27 cellular contexts compared by ENCODE assay signal in the genomic region with DNA sequence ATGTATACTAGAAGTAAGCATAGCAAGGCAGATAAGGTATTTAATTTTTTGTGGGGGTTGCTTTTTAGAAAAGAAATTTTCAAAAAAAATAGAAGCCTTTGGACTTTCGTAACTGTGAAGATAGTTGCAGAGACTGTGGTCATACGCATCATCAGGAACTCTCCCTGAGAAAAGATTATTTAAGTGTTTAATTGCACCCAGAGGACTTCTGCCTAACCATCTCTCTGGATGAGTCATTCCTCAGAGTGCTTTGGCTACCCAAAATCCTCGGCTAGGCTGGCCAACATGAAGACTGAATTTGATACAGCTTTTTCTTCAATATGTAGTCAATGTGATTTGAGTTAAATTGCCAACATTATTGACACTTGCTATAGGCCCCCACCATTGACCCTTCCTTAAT.
"Had no signal": no experiment of that assay in that cellular context is flagged by ENCODE, and none has a peak within 500 bp of the region (broad histone marks: within the 10 kb centered on the region; RNA-seq: fewer than 3 reads in every experiment).

No MANE protein-coding gene starts in this region.

- H3K9me3 ChIP-seq: colonic mucosa, esophagus squamous epithelium, gastrocnemius medialis, ovary, tibial nerve had no signal

- H3K27me3 Mint-ChIP-seq: activated CD8-positive, alpha-beta memory T cell treated with anti-CD3 and anti-CD28 coated beads, Interleukin-2, amount 10 ng/mL, durations not matched to agents 7 days and 5 days; activated naive CD8-positive, alpha-beta T cell had no signal

- H3K4me1 ChIP-seq: colonic mucosa, esophagus squamous epithelium, gastrocnemius medialis, tibial nerve had no signal

- H3K36me3 Mint-ChIP-seq: activated CD8-positive, alpha-beta memory T cell treated with anti-CD3 and anti-CD28 coated beads, Interleukin-2, amount 10 ng/mL, durations not matched to agents 7 days and 5 days; activated naive CD8-positive, alpha-beta T cell; mesothelial cell of epicardium; naive thymus-derived CD4-positive, alpha-beta T cell had no signal

- H3K36me3 ChIP-seq: colonic mucosa, esophagus squamous epithelium, gastrocnemius medialis, ovary, tibial nerve had no signal

- H3K4me3 Mint-ChIP-seq: activated CD4-positive, alpha-beta T cell treated with anti-CD3 and anti-CD28 coated beads for 36 hours; activated CD8-positive, alpha-beta memory T cell treated with anti-CD3 and anti-CD28 coated beads, Interleukin-2, amount 10 ng/mL, durations not matched to agents 7 days and 5 days; activated CD8-positive, alpha-beta T cell treated with anti-CD3 and anti-CD28 coated beads, Interleukin-2, amount 10 ng/mL, durations not matched to agents 7 days and 5 days; activated naive CD8-positive, alpha-beta T cell; activated T-cell treated with anti-CD3 and anti-CD28 coated beads, Interleukin-2, amount 50 U/mL, for 72 hours; mesothelial cell of epicardium; naive thymus-derived CD4-positive, alpha-beta T cell had no signal

- ATAC-seq: activated CD4-positive, alpha-beta T cell treated with anti-CD3 and anti-CD28 coated beads for 36 hours; activated CD8-positive, alpha-beta memory T cell treated with anti-CD3 and anti-CD28 coated beads, Interleukin-2, amount 10 ng/mL, durations not matched to agents 7 days and 5 days; activated CD8-positive, alpha-beta T cell treated with anti-CD3 and anti-CD28 coated beads, Interleukin-2, amount 10 ng/mL, durations not matched to agents 7 days and 5 days; activated T-cell treated with anti-CD3 and anti-CD28 coated beads, Interleukin-2, amount 50 U/mL, for 72 hours; gastrocnemius medialis; left colon; naive thymus-derived CD4-positive, alpha-beta T cell; sciatic nerve had no signal

- DNase-seq: activated CD4-positive, alpha-beta T cell treated with anti-CD3 and anti-CD28 coated beads for 36 hours; activated CD4-positive, CD25-positive, alpha-beta regulatory T cell; activated CD8-positive, alpha-beta memory T cell treated with anti-CD3 and anti-CD28 coated beads, Interleukin-2, amount 10 ng/mL, durations not matched to agents 7 days and 5 days; activated CD8-positive, alpha-beta T cell treated with anti-CD3 and anti-CD28 coated beads, Interleukin-2, amount 10 ng/mL, durations not matched to agents 7 days and 5 days; activated naive CD4-positive, alpha-beta T cell treated with Interleukin-2 at 50 U/mL for 16 hours; activated T-cell treated with anti-CD3 and anti-CD28 coated beads, Interleukin-2, amount 50 U/mL, for 72 hours; anterior cingulate cortex; cerebellar nuclear complex; colonic mucosa; effector CD8-positive, alpha-beta T cell; esophagus squamous epithelium; gastrocnemius medialis; left colon; naive thymus-derived CD4-positive, alpha-beta T cell; ovary; retina; stimulated activated CD4-positive, alpha-beta T cell treated with anti-CD3 and anti-CD28 coated beads, Interleukin-15, amount 100 ng/mL, for 24 hours; stimulated activated CD4-positive, alpha-beta T cell treated with anti-CD3 and anti-CD28 coated beads, Interleukin-2, amount 100 ng/mL, for 24 hours; stimulated activated naive CD4-positive, alpha-beta T cell had no signal

- H3K27ac Mint-ChIP-seq: activated CD4-positive, alpha-beta T cell treated with anti-CD3 and anti-CD28 coated beads for 36 hours; activated CD8-positive, alpha-beta memory T cell treated with anti-CD3 and anti-CD28 coated beads, Interleukin-2, amount 10 ng/mL, durations not matched to agents 7 days and 5 days; activated CD8-positive, alpha-beta T cell treated with anti-CD3 and anti-CD28 coated beads, Interleukin-2, amount 10 ng/mL, durations not matched to agents 7 days and 5 days; activated naive CD8-positive, alpha-beta T cell; activated T-cell treated with anti-CD3 and anti-CD28 coated beads, Interleukin-2, amount 50 U/mL, for 72 hours; mesothelial cell of epicardium; naive thymus-derived CD4-positive, alpha-beta T cell; progenitor cell of endocrine pancreas had no signal

- H3K9me3 Mint-ChIP-seq: mesothelial cell of epicardium had no signal

- H3K27ac ChIP-seq: colonic mucosa, epithelial cell of prostate, esophagus squamous epithelium, gastrocnemius medialis, hepatocyte, ovary, tibial nerve had no signal

- H3K4me3 ChIP-seq: colonic mucosa, esophagus squamous epithelium, gastrocnemius medialis, hepatocyte, ovary, smooth muscle cell, tibial nerve had no signal

- H3K4me1 Mint-ChIP-seq: activated CD4-positive, alpha-beta T cell treated with anti-CD3 and anti-CD28 coated beads for 36 hours; mesothelial cell of epicardium; naive thymus-derived CD4-positive, alpha-beta T cell had no signal

- H3K27me3 ChIP-seq: colonic mucosa, esophagus squamous epithelium, gastrocnemius medialis, hepatocyte, ovary, tibial nerve had no signal
